Comparison of ENCODE assay signal across 18 cellular contexts in the genomic region with DNA sequence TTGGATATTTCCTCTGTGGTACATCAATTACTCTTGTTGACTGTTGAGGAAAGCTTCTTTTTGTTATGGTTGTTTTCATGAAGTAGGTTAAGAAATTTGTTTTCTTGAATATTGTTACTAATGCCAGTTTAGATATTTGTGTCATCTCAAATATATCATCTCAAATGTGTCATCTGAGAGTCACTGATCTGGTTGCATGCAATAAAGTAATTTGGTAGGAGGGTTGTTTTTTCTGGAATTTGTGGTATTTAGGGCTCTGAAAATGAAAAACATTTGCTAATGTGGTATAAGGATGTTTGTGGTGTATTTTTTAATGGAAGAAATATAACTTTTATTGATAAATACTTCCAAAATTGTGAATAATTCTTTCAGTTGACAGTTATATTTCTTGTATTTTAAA.
DNase-seq lines count a peak whose midpoint lies in the region; ATAC-seq and FAIRE-seq lines count a peak whose summit lies in the region.
"Had no signal": no experiment of that assay in that cellular context is flagged by ENCODE, and none has a peak within 500 bp of the region (broad histone marks: within the 10 kb centered on the region; RNA-seq: fewer than 3 reads in every experiment).

No MANE protein-coding gene starts in this region.

- ATAC-seq in GM18861 (IDR thresholded peaks at IDR 0.05; ENCODE audit: unreplicated experiment) (no peak), sciatic nerve (no peak), GM18873 (IDR thresholded peaks at IDR 0.05; ENCODE audit: low FRiP score, unreplicated experiment) (no peak)
- ATAC-seq: Panc1, SK-N-SH treated with all-trans-retinoic acid at 6 μM for 48 hours had no signal

- peak; percentile 42 for DNase-seq in ELR (ENCODE audit: low read depth)
- DNase-seq in LHCN-M2 (ENCODE audit: low read depth), result peak; percentile 81
- DNase-seq in frontal cortex (ENCODE audit: low spot score in 2 of 2), result no peak
- no peak for DNase-seq in sciatic nerve (ENCODE audit: low spot score)
- DNase-seq in RPMI8226, result no peak
- DNase-seq: AML-193; Calu3; CD4-positive, CD25-positive, alpha-beta regulatory T cell; DMS79; H9; NCI-H1105; NCI-H1694 treated with DMSO at 0.1 percent for 48 hours; SHP77 had no signal

- peak; percentile 23 for FAIRE-seq in A204.1 (lab: Jason Lieb, UNC)
- FAIRE-seq in frontal cortex (lab: Jason Lieb, UNC), result peak; percentile 6

- intact Hi-C loops in sciatic nerve (cut with DNase I), result no loop called here

Comparison
In these comparisons a context has a peak if more than half of its experiments do, and no peak if none do; other contexts are left out.
1. DNase-seq: peak in ELR (single experiment) and LHCN-M2 (single experiment); none in frontal cortex (0 of 2), sciatic nerve (single experiment) and RPMI8226 (single experiment).